Comparison of ENCODE assay signal across 21 cellular contexts in genomic region chr9:89768650-89769071, GRCh38.
DNase-seq lines count a peak whose midpoint lies in the region; ATAC-seq and TF ChIP-seq lines count a peak whose summit lies in the region.
"Had no signal": no experiment of that assay in that cellular context is flagged by ENCODE, and none has a peak within 500 bp of the region (broad histone marks: within the 10 kb centered on the region; RNA-seq: fewer than 3 reads in every experiment).

No MANE protein-coding gene starts in this region.

- H3K9me3 ChIP-seq in OCI-LY3 (ENCODE audit: insufficient read depth, low read length) (peaks cover 8% of the 10 kb centered on the region; the same call in 1 of the 2 replicates), uterus (no peaks in the 10 kb centered on the region), right lobe of liver (no peaks in the 10 kb centered on the region)

- no peak overlapping the region for H2AFZ ChIP-seq in OCI-LY3 (ENCODE audit: low read depth, low read length)

- H3K79me2 ChIP-seq in OCI-LY3 (ENCODE audit: low read length): no peaks in the 10 kb centered on the region

- no peak for ATAC-seq in right lobe of liver

- H3K4me1 Mint-ChIP-seq in activated naive CD4-positive, alpha-beta T cell treated with anti-CD3 and anti-CD28 coated beads for 36 hours (ENCODE audit: low read depth): peaks cover 6% of the 10 kb centered on the region
- H3K4me1 Mint-ChIP-seq: CD8-positive, alpha-beta memory T cell had no signal

- TF ChIP-seq CTCF in OCI-LY3 (IDR thresholded peaks at IDR 0.05; ENCODE audit: low read depth, low read length) (no peak), uterus (IDR thresholded peaks at IDR 0.05) (no peak), right lobe of liver (IDR thresholded peaks at IDR 0.05) (no peak)

- H3K36me3 Mint-ChIP-seq in activated naive CD4-positive, alpha-beta T cell treated with anti-CD3 and anti-CD28 coated beads for 36 hours (ENCODE audit: low read depth): no peaks in the 10 kb centered on the region
- H3K36me3 Mint-ChIP-seq: CD8-positive, alpha-beta memory T cell had no signal

- TF ChIP-seq POLR2A in uterus (IDR thresholded peaks at IDR 0.05) (no peak), right lobe of liver (IDR thresholded peaks at IDR 0.05) (no peak)

- H3K36me3 ChIP-seq in OCI-LY3 (replicated peaks; ENCODE audit: low read depth, low read length) (peaks cover 7% of the 10 kb centered on the region), uterus (no peaks in the 10 kb centered on the region), right lobe of liver (no peaks in the 10 kb centered on the region)

- no peak overlapping the region for H3K27ac Mint-ChIP-seq in activated naive CD4-positive, alpha-beta T cell treated with anti-CD3 and anti-CD28 coated beads for 36 hours
- H3K27ac Mint-ChIP-seq: CD8-positive, alpha-beta memory T cell had no signal

- H3K4me3 Mint-ChIP-seq in activated naive CD4-positive, alpha-beta T cell treated with anti-CD3 and anti-CD28 coated beads for 36 hours: no peak overlapping the region
- H3K4me3 Mint-ChIP-seq: CD8-positive, alpha-beta memory T cell had no signal

- H3K4me2 ChIP-seq in OCI-LY3 (ENCODE audit: low read length): no peak overlapping the region

- H3K27me3 Mint-ChIP-seq in activated naive CD4-positive, alpha-beta T cell treated with anti-CD3 and anti-CD28 coated beads for 36 hours (ENCODE audit: low read depth): no peaks in the 10 kb centered on the region

- H3K9ac ChIP-seq in OCI-LY3 (ENCODE audit: low read length): no peak overlapping the region

- peak; percentile 11 for DNase-seq in activated naive CD4-positive, alpha-beta T cell treated with anti-CD3 and anti-CD28 coated beads for 36 hours
- DNase-seq in activated naive CD4-positive, alpha-beta T cell treated with anti-CD3 and anti-CD28 coated beads, Interleukin-2, amount 50 U/mL, for 16 hours: no peak
- DNase-seq in islet precursor cell (peak; percentile 15), uterus (peak; percentile 60 to 78), right lobe of liver (no peak)
- DNase-seq in stimulated activated CD8-positive, alpha-beta memory T cell treated with anti-CD3 and anti-CD28 coated beads, Interleukin-4, amount 100 ng/mL, for 48 hours: no peak
- DNase-seq: Calu3; CD8-positive, alpha-beta memory T cell; DMS153; GOT3; HCEC 1CT; KBM-7; NCI-H1092 treated with DMSO at 0.1 percent for 48 hours; NCI-H1436 treated with DMSO at 0.1 percent for 48 hours; NCI-H2029; NCI-H2227 treated with DMSO at 0.1 percent for 48 hours; NCI-H510A; NCI-H774; OCI-M1 had no signal

- H3K27ac ChIP-seq in OCI-LY3 (ENCODE audit: low read length): peak overlapping the region; percentile 13; the same call in 1 of the 2 replicates
- peak overlapping the region; percentile 36 to 59 for H3K27ac ChIP-seq in uterus
- no peak overlapping the region for H3K27ac ChIP-seq in right lobe of liver
- H3K27ac ChIP-seq: C4-2B had no signal

- no peaks in the 10 kb centered on the region for H3K27me3 ChIP-seq in OCI-LY3 (ENCODE audit: low read depth, low read length)
- no peaks in the 10 kb centered on the region for H3K27me3 ChIP-seq in uterus
- H3K27me3 ChIP-seq in right lobe of liver: no peaks in the 10 kb centered on the region

- 79% methylated on average over 7 of the region's 7 CpGs for WGBS in right lobe of liver (ENCODE audit: insufficient coverage, low coverage, low lambda C conversion rate, missing lambda C conversion rate)

- H3K4me1 ChIP-seq in OCI-LY3 (ENCODE audit: low read length) (peaks cover 24% of the 10 kb centered on the region), uterus (peaks cover 0 to 6% of the 10 kb centered on the region in 2 donors), right lobe of liver (no peaks in the 10 kb centered on the region)

- CTCF ChIA-PET in activated naive CD4-positive, alpha-beta T cell treated with anti-CD3 and anti-CD28 coated beads for 36 hours (lab: Charles Lee): interaction anchor here (1.4 kb wide), 1 partner anchor 9 kb away, joined by 3 read pairs; no protein-coding TSS in a partner anchor

- no peaks in the 10 kb centered on the region for H4K20me1 ChIP-seq in OCI-LY3 (ENCODE audit: insufficient read depth, low read length)

- no peaks in the 10 kb centered on the region for H3K9me3 Mint-ChIP-seq in activated naive CD4-positive, alpha-beta T cell treated with anti-CD3 and anti-CD28 coated beads for 36 hours

- H3K4me3 ChIP-seq in OCI-LY3 (ENCODE audit: low read length) (no peak overlapping the region), uterus (no peak overlapping the region), right lobe of liver (no peak overlapping the region)

- intact Hi-C loops in activated naive CD4-positive, alpha-beta T cell treated with anti-CD3 and anti-CD28 coated beads for 36 hours (cut with micrococcal nuclease): no loop called here
- intact Hi-C loops in uterus (cut with DNase I; ENCODE audit: low total_unique reads) (no loop called here), right lobe of liver (cut with DNase I) (no loop called here)

Comparison
In these comparisons a context has a peak if more than half of its experiments do, and no peak if none do; other contexts are left out.
1. DNase-seq: peak in activated naive CD4-positive, alpha-beta T cell treated with anti-CD3 and anti-CD28 coated beads for 36 hours (single experiment), islet precursor cell (single experiment) and uterus (2 of 2); none in activated naive CD4-positive, alpha-beta T cell treated with anti-CD3 and anti-CD28 coated beads, Interleukin-2, amount 50 U/mL, for 16 hours (single experiment), stimulated activated CD8-positive, alpha-beta memory T cell treated with anti-CD3 and anti-CD28 coated beads, Interleukin-4, amount 100 ng/mL, for 48 hours (single experiment) and right lobe of liver (0 of 3).
2. H3K27ac ChIP-seq: peak in OCI-LY3 (single experiment) and uterus (2 of 2); none in right lobe of liver (0 of 3).